Comparison of ENCODE assay signal across 8 cellular contexts in genomic region chr1:16248603-16249534, GRCh38. TPM values are rescaled to one million over a fixed set of nuclear protein-coding genes. Genes with fewer than 3 reads are reported as not detected.
DNase-seq lines count a peak whose midpoint lies in the region; ATAC-seq and TF ChIP-seq lines count a peak whose summit lies in the region.

No MANE protein-coding gene starts in this region.

- CTCF ChIA-PET in WTC11 (lab: Charles Lee): no interaction called here

- H3K4me3 Mint-ChIP-seq in WTC11: no peak overlapping the region

- ATAC-seq in GM18868 (IDR thresholded peaks at IDR 0.05; ENCODE audit: unreplicated experiment) (peak; percentile 71), WTC11 (no peak), HG03045 (IDR thresholded peaks at IDR 0.05; ENCODE audit: unreplicated experiment) (no peak)

- no peaks in the 10 kb centered on the region for H3K9me3 Mint-ChIP-seq in WTC11

- no peak overlapping the region for H3K27ac Mint-ChIP-seq in WTC11

- H3K36me3 Mint-ChIP-seq in WTC11: peaks cover 14% of the 10 kb centered on the region

- no peak for TF ChIP-seq CTCF in WTC11 (IDR thresholded peaks at IDR 0.05)

- POLR2A ChIA-PET in WTC11 (lab: Charles Lee): no interaction called here

- no peaks in the 10 kb centered on the region for H3K27me3 Mint-ChIP-seq in WTC11 (ENCODE audit: low read depth)

- DNase-seq in AG08396 (ENCODE audit: low spot score) (peak; percentile 52), NCI-H187 treated with DMSO at 0.1 percent for 48 hours (lab: John Stamatoyannopoulos, UW) (peak; percentile 86), WTC11 (ENCODE audit: low spot score) (no peak), glomerular visceral epithelial cell (ENCODE audit: extremely low spot score) (peak; percentile 76), pulmonary artery endothelial cell (ENCODE audit: low read depth, low spot score) (peak; percentile 95), retina (no peak)

- H3K4me1 Mint-ChIP-seq in WTC11: peaks cover 4% of the 10 kb centered on the region; the same call in 1 of the 2 replicates

TF ChIP-seq in WTC11, 78 proteins besides CTCF, POLR2A, EP300 and RAD21:
- TF ChIP-seq RORB (CRISPR knock-in tag; IDR thresholded peaks at IDR 0.05): no peak
- peak; percentile 51; the same call in 1 of the 2 replicates for TF ChIP-seq GABPB1 (CRISPR knock-in tag; IDR thresholded peaks at IDR 0.05)
- TF ChIP-seq, protein P1, sequence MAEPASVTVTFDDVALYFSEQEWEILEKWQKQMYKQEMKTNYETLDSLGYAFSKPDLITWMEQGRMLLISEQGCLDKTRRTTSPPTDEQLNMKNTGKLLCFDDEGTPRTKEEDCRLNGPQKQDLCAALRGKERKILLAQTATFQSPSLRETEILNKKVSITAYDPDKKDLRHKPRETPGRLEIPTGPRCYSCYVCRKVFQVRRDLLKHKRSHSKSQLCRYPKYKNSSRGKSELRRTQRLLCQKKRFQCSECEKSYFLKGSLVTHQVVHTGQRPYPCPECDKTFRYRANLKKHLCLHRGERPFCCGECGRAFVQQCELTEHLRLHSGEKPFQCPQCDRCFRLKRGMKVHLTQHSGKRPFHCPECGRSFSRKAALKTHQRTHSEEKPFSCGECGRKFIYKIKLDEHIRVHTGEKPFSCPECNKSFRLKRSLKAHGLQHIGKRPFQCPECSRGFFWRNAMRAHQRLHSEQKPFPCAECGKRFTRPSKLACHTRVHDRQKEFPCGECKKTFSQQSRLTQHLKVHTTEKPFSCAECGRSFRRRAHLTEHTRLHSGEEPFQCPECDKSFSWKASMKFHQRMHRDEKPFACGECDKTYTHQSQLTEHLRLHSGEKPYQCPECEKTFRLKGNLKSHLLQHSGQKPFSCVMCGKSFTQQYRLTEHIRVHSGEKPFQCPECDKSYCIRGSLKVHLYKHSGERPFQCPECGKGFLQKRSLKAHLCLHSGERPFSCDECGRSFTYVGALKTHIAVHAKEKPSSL (CRISPR knock-in tag; conservative IDR thresholded peaks at IDR 0.05): no peak
- no peak for TF ChIP-seq CBFB (CRISPR knock-in tag; IDR thresholded peaks at IDR 0.05; ENCODE audit: low read depth)

RNA-seq across cellular contexts. Expression of gene CPLANE2, which starts 11.9 kb away (rescaled TPM):
- total RNA-seq in WTC11 (2021): 3.9 to 5.0 TPM (median 4.9 TPM) in 3 replicates
- 10.3 and 11.9 TPM in 2 replicates for total RNA-seq in pulmonary artery endothelial cell

RNA-seq across cellular contexts. Expression of gene ARHGEF19, which starts 36.4 kb away (rescaled TPM):
- total RNA-seq in WTC11 (2021) (51.1 to 53.1 TPM (median 52.9 TPM) in 3 replicates), pulmonary artery endothelial cell (4.0 TPM in 2 replicates)

Comparison
In these comparisons a context has a peak if more than half of its experiments do, and no peak if none do; other contexts are left out.
1. DNase-seq: peak in AG08396 (single experiment), NCI-H187 treated with DMSO at 0.1 percent for 48 hours (single experiment), glomerular visceral epithelial cell (single experiment) and pulmonary artery endothelial cell (single experiment); none in WTC11 (single experiment) and retina (single experiment).
2. RNA of gene ARHGEF19, which starts 36.4 kb away (total RNA-seq): 51.1 to 53.1 TPM in WTC11; 4.0 TPM in pulmonary artery endothelial cell; every median in the first group is over 10 times any median in the second.